In genomic region chr9:125764198-125764597, GRCh38 we compare ENCODE assay signal across 16 cellular contexts. TPM values are rescaled to one million over a fixed set of nuclear protein-coding genes. Genes with fewer than 3 reads are reported as not detected.
DNase-seq lines count a peak whose midpoint lies in the region; ATAC-seq, FAIRE-seq and TF ChIP-seq lines count a peak whose summit lies in the region.
"Had no signal": no experiment of that assay in that cellular context is flagged by ENCODE, and none has a peak within 500 bp of the region (broad histone marks: within the 10 kb centered on the region; RNA-seq: fewer than 3 reads in every experiment).

No MANE protein-coding gene starts in this region.

- peaks cover 44% of the 10 kb centered on the region for H3K4me1 Mint-ChIP-seq in mesothelial cell of epicardium

- intact Hi-C loops in sigmoid colon (cut with DNase I), result no loop called here

- peaks cover 0 to 69% (median 55%) of the 10 kb centered on the region in 4 donors for H3K4me1 ChIP-seq in sigmoid colon
- H3K4me1 ChIP-seq: A549 had no signal

- H3K27me3 ChIP-seq in sigmoid colon, result no peaks in the 10 kb centered on the region

- H3K36me3 Mint-ChIP-seq in mesothelial cell of epicardium, result peaks cover 2% of the 10 kb centered on the region
- H3K36me3 Mint-ChIP-seq: CD8-positive, alpha-beta memory T cell had no signal

- peak overlapping the region in 3 of 4 donors; percentile 46 to 98 (median 69) for H3K27ac ChIP-seq in sigmoid colon
- H3K27ac ChIP-seq: A549 had no signal

- TF ChIP-seq CTCF in mesothelial cell of epicardium (IDR thresholded peaks at IDR 0.05; ENCODE audit: unreplicated experiment), result no peak
- TF ChIP-seq CTCF in sigmoid colon (IDR thresholded peaks at IDR 0.05), result no peak

- H3K36me3 ChIP-seq in sigmoid colon, result no peaks in the 10 kb centered on the region
- H3K36me3 ChIP-seq: HAP-1 had no signal

- TF ChIP-seq POLR2A in H54 (IDR thresholded peaks at IDR 0.05; ENCODE audit: low read depth, low read length), result no peak
- TF ChIP-seq POLR2A in sigmoid colon (IDR thresholded peaks at IDR 0.05), result no peak

- 76 to 93% methylated on average over 3 of the region's 3 CpGs for WGBS in sigmoid colon, 2 donors

- H3K4me3 Mint-ChIP-seq in mesothelial cell of epicardium, result no peak overlapping the region
- H3K4me3 Mint-ChIP-seq: CD14-positive monocyte; CD8-positive, alpha-beta memory T cell; HFFc6; IgD-negative memory B cell had no signal

- peak; percentile 96 for FAIRE-seq in H54 (lab: Jason Lieb, UNC)
- FAIRE-seq: A549, GM12878 had no signal

- no peak for TF ChIP-seq EP300 in sigmoid colon (IDR thresholded peaks at IDR 0.05)

- DNase-seq in H54 (ENCODE audit: insufficient read length, low spot score) (no peak), mesothelial cell of epicardium (ENCODE audit: low spot score in 2 of 2, unreplicated experiment in 2 of 2) (no peak), sigmoid colon (no peak), HCEC 1CT (no peak)
- DNase-seq in effector CD4-positive, alpha-beta T cell, result no peak
- DNase-seq: Caco-2; CD8-positive, alpha-beta memory T cell; GOT3; HFFc6 had no signal

- no peak overlapping the region for H3K4me3 ChIP-seq in sigmoid colon
- H3K4me3 ChIP-seq: A549, GM12878, HAP-1 had no signal

- no peaks in the 10 kb centered on the region for H3K27me3 Mint-ChIP-seq in mesothelial cell of epicardium (ENCODE audit: low read depth)
- H3K27me3 Mint-ChIP-seq: CD8-positive, alpha-beta memory T cell had no signal

- peak overlapping the region; percentile 78 for H3K27ac Mint-ChIP-seq in mesothelial cell of epicardium
- H3K27ac Mint-ChIP-seq: CD8-positive, alpha-beta memory T cell; HFFc6; IgD-negative memory B cell had no signal

- ATAC-seq in SK-N-SH treated with all-trans-retinoic acid at 6 μM for 48 hours, result peak; percentile 27
- ATAC-seq in GM19452 (IDR thresholded peaks at IDR 0.05; ENCODE audit: unreplicated experiment), result no peak
- ATAC-seq: A549, GM12878 had no signal

- peaks cover 4% of the 10 kb centered on the region for H3K9me3 Mint-ChIP-seq in mesothelial cell of epicardium
- H3K9me3 Mint-ChIP-seq: CD14-positive monocyte; CD8-positive, alpha-beta memory T cell; HFFc6; IgD-negative memory B cell had no signal

- H3K9me3 ChIP-seq in sigmoid colon, result no peaks in the 10 kb centered on the region
- H3K9me3 ChIP-seq: A549, Caco-2, HAP-1 had no signal

TF ChIP-seq in SK-N-SH treated with all-trans-retinoic acid at 6 μM for 48 hours, 23 proteins besides CTCF, POLR2A, EP300 and RAD21 (continues in another document):
- TF ChIP-seq ZNF565 (CRISPR knock-in tag; conservative IDR thresholded peaks at IDR 0.05; ENCODE audit: low read depth) (no peak), ZNF8 (CRISPR knock-in tag; IDR thresholded peaks at IDR 0.05) (no peak), ZFP30 (CRISPR knock-in tag; IDR thresholded peaks at IDR 0.05) (no peak), ARNTL (CRISPR knock-in tag; IDR thresholded peaks at IDR 0.05; ENCODE audit: borderline replicate concordance, low read depth) (no peak), CSDC2 (CRISPR knock-in tag; IDR thresholded peaks at IDR 0.05) (no peak), SNAI2 (CRISPR knock-in tag; IDR thresholded peaks at IDR 0.05) (no peak), ZNF70 (CRISPR knock-in tag; IDR thresholded peaks at IDR 0.05) (no peak), TCF4 (CRISPR knock-in tag; IDR thresholded peaks at IDR 0.05; ENCODE audit: borderline replicate concordance) (0 out of 2 replicates have a peak, but pooled peaks have one; percentile 49), OSR1 (CRISPR knock-in tag; IDR thresholded peaks at IDR 0.05) (no peak), CREB5 (CRISPR knock-in tag; IDR thresholded peaks at IDR 0.05; ENCODE audit: low read depth) (0 out of 2 replicates have a peak, but pooled peaks have one; percentile 42), RARB (CRISPR knock-in tag; IDR thresholded peaks at IDR 0.05) (no peak), GLIS3 (CRISPR knock-in tag; IDR thresholded peaks at IDR 0.05) (no peak), ESRRG (CRISPR knock-in tag; IDR thresholded peaks at IDR 0.05) (no peak), POU6F1 (CRISPR knock-in tag; IDR thresholded peaks at IDR 0.05; ENCODE audit: borderline replicate concordance, low read depth) (no peak), CSRNP3 (CRISPR knock-in tag; IDR thresholded peaks at IDR 0.05) (0 out of 2 replicates have a peak, but pooled peaks have one; percentile 26), PATZ1 (CRISPR knock-in tag; IDR thresholded peaks at IDR 0.05; ENCODE audit: borderline replicate concordance) (no peak), PPARA (CRISPR knock-in tag; IDR thresholded peaks at IDR 0.05; ENCODE audit: borderline replicate concordance) (no peak), ISL1 (CRISPR knock-in tag; IDR thresholded peaks at IDR 0.05) (peak; percentile 92)

RNA-seq across cellular contexts. Expression of gene PBX3, which starts 17.0 kb away (rescaled TPM):
- total RNA-seq in mesothelial cell of epicardium, result 60.0 to 74.2 TPM (median 67.0 TPM) in 3 replicates
- 100 to 1,000 TPM in 1 of 4 donors, 10 to 100 TPM in 3; 90.6 to 159 (median 93.1) TPM for total RNA-seq in sigmoid colon
- polyA plus RNA-seq in sigmoid colon, result 10 to 100 TPM in 2 of 3 donors, 1 to 10 TPM in 1; 2.8 to 15.0 (median 10.8) TPM

RNA-seq across cellular contexts. Expression of gene MAPKAP1, which starts 57.2 kb away (rescaled TPM):
- total RNA-seq in mesothelial cell of epicardium, result 62.9 to 68.2 TPM (median 62.9 TPM) in 3 replicates
- 100 to 1,000 TPM in 1 of 4 donors, 10 to 100 TPM in 3; 84.3 to 155 (median 88.2) TPM for total RNA-seq in sigmoid colon
- polyA plus RNA-seq in sigmoid colon, result 10 to 100 TPM; 37.2 to 62.4 (median 37.2) TPM
